ENCODE assay signal across 26 cellular contexts in genomic region chr4:7992846-7993245, GRCh38.
"Had no signal": no experiment of that assay in that cellular context is flagged by ENCODE, and none has a peak within 500 bp of the region (broad histone marks: within the 10 kb centered on the region; RNA-seq: fewer than 3 reads in every experiment).

No MANE protein-coding gene starts in this region.

- H3K36me3 Mint-ChIP-seq: activated CD8-positive, alpha-beta memory T cell treated with anti-CD3 and anti-CD28 coated beads, Interleukin-2, amount 10 ng/mL, durations not matched to agents 7 days and 5 days; activated naive CD4-positive, alpha-beta T cell treated with anti-CD3 and anti-CD28 coated beads, Interleukin-2, amount 50 U/mL, for 24 hours had no signal

- H3K4me1 ChIP-seq: ascending aorta, body of pancreas had no signal

- H3K27ac ChIP-seq: ascending aorta, body of pancreas had no signal

- H3K9me3 Mint-ChIP-seq: activated CD4-positive, alpha-beta T cell treated with anti-CD3 and anti-CD28 coated beads, Interleukin-2, amount 10 ng/mL, durations not matched to agents 24 days and 14 days; activated naive CD4-positive, alpha-beta T cell treated with anti-CD3 and anti-CD28 coated beads, Interleukin-2, amount 50 U/mL, for 24 hours; activated T-cell treated with anti-CD3 and anti-CD28 coated beads, Interleukin-2, amount 50 U/mL, for 24 hours; activated T-helper 1 cell treated with anti-CD3 and anti-CD28 coated beads, Interleukin-12 subunit alpha, Interleukin-12 subunit beta, Interleukin-2, Interleukin-4 antibody, amounts not matched to agents 30 ng/mL and 10 ng/mL and 1 ng/mL, durations not matched to agents 14 hours and 24 hours and 36 hours had no signal

- H3K4me3 ChIP-seq: ascending aorta, body of pancreas, K562 had no signal

- H3K4me3 Mint-ChIP-seq: activated B cell treated with CpG ODN at 0.5 μM for 24 hours; activated CD4-positive, alpha-beta T cell treated with anti-CD3 and anti-CD28 coated beads, Interleukin-2, amount 10 ng/mL, durations not matched to agents 24 days and 14 days; activated CD8-positive, alpha-beta memory T cell treated with anti-CD3 and anti-CD28 coated beads, Interleukin-2, amount 10 ng/mL, durations not matched to agents 7 days and 5 days; activated naive CD4-positive, alpha-beta T cell treated with anti-CD3 and anti-CD28 coated beads, Interleukin-2, amount 50 U/mL, for 24 hours; activated T-cell treated with anti-CD3 and anti-CD28 coated beads, Interleukin-2, amount 50 U/mL, for 24 hours; activated T-helper 1 cell treated with anti-CD3 and anti-CD28 coated beads, Interleukin-12 subunit alpha, Interleukin-12 subunit beta, Interleukin-2, Interleukin-4 antibody, amounts not matched to agents 30 ng/mL and 10 ng/mL and 1 ng/mL, durations not matched to agents 14 hours and 24 hours and 36 hours; T-helper 17 cell had no signal

- FAIRE-seq: K562, RCC 7860 had no signal

- DNase-seq: activated B cell treated with CpG ODN at 0.5 μM for 24 hours; activated CD4-positive, alpha-beta T cell treated with anti-CD3 and anti-CD28 coated beads for 1 hour; activated CD4-positive, alpha-beta T cell treated with anti-CD3 and anti-CD28 coated beads, Interleukin-2, amount 10 ng/mL, durations not matched to agents 24 days and 14 days; activated CD4-positive, alpha-beta T cell treated with anti-CD3 and anti-CD28 coated beads, Interleukin-2, amount 50 U/mL, for 48 hours; activated CD8-positive, alpha-beta memory T cell treated with anti-CD3 and anti-CD28 coated beads, Interleukin-2, amount 10 ng/mL, durations not matched to agents 7 days and 5 days; activated effector memory CD4-positive, alpha-beta T cell treated with Interleukin-2 at 50 U/mL for 16 hours; activated naive CD4-positive, alpha-beta T cell; activated T-cell treated with anti-CD3 and anti-CD28 coated beads, Interleukin-2, amount 50 U/mL, for 24 hours; body of pancreas; Karpas-422; MM.1S; NCI-H1105 treated with DMSO at 0.1 percent for 48 hours; NCI-H1436 treated with DMSO at 0.1 percent for 48 hours; NCI-H187; NCI-H2081; NCI-H510A treated with DMSO at 0.1 percent for 48 hours; NCI-H69; PC-3; SIG-M5; T-helper 17 cell; T-helper 9 cell had no signal

- H3K4me1 Mint-ChIP-seq: activated B cell treated with CpG ODN at 0.5 μM for 24 hours; activated CD4-positive, alpha-beta T cell treated with anti-CD3 and anti-CD28 coated beads, Interleukin-2, amount 10 ng/mL, durations not matched to agents 24 days and 14 days; activated CD8-positive, alpha-beta memory T cell treated with anti-CD3 and anti-CD28 coated beads, Interleukin-2, amount 10 ng/mL, durations not matched to agents 7 days and 5 days; activated naive CD4-positive, alpha-beta T cell treated with anti-CD3 and anti-CD28 coated beads, Interleukin-2, amount 50 U/mL, for 24 hours; T-helper 17 cell had no signal

- H3K27ac Mint-ChIP-seq: activated B cell treated with CpG ODN at 0.5 μM for 24 hours; activated CD4-positive, alpha-beta T cell treated with anti-CD3 and anti-CD28 coated beads, Interleukin-2, amount 10 ng/mL, durations not matched to agents 24 days and 14 days; activated CD8-positive, alpha-beta memory T cell treated with anti-CD3 and anti-CD28 coated beads, Interleukin-2, amount 10 ng/mL, durations not matched to agents 7 days and 5 days; activated naive CD4-positive, alpha-beta T cell treated with anti-CD3 and anti-CD28 coated beads, Interleukin-2, amount 50 U/mL, for 24 hours; activated T-cell treated with anti-CD3 and anti-CD28 coated beads, Interleukin-2, amount 50 U/mL, for 24 hours; activated T-helper 1 cell treated with anti-CD3 and anti-CD28 coated beads, Interleukin-12 subunit alpha, Interleukin-12 subunit beta, Interleukin-2, Interleukin-4 antibody, amounts not matched to agents 30 ng/mL and 10 ng/mL and 1 ng/mL, durations not matched to agents 14 hours and 24 hours and 36 hours; T-helper 17 cell had no signal

- H3K27me3 Mint-ChIP-seq: activated B cell treated with CpG ODN at 0.5 μM for 24 hours; activated CD8-positive, alpha-beta memory T cell treated with anti-CD3 and anti-CD28 coated beads, Interleukin-2, amount 10 ng/mL, durations not matched to agents 7 days and 5 days; activated naive CD4-positive, alpha-beta T cell treated with anti-CD3 and anti-CD28 coated beads, Interleukin-2, amount 50 U/mL, for 24 hours; activated T-cell treated with anti-CD3 and anti-CD28 coated beads, Interleukin-2, amount 50 U/mL, for 24 hours; T-helper 17 cell had no signal

- H3K9me3 ChIP-seq: body of pancreas had no signal

- ATAC-seq: activated CD8-positive, alpha-beta memory T cell treated with anti-CD3 and anti-CD28 coated beads, Interleukin-2, amount 10 ng/mL, durations not matched to agents 7 days and 5 days; body of pancreas; K562; PC-3; T-helper 17 cell had no signal

- H3K27me3 ChIP-seq: ascending aorta, body of pancreas had no signal
